In the genomic region with DNA sequence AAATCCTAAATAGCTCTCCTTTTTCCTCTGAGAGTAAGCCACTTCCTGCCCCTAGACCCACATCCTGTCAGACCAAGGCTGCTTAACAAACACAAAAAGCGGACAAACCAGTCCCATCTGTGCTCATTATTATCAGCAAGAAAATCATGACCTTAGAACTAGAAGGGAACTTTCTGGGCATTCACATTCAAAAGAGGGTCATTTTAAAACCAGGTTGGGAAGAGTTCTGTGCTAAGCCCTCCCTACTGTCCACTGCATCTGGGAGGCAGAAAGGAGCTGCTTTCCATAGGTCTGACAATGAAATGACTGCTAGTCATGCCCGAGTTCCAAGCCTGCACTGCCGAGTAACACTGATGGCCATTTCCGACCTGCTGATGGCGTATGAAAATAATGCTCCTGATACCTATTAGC, we compare ENCODE assay signal across 1 cellular context.
TF ChIP-seq lines count a peak whose summit lies in the region.

No MANE protein-coding gene starts in this region.

TF ChIP-seq in GM23338, 12 proteins besides CTCF, POLR2A, EP300 and RAD21:
- TF ChIP-seq, protein P1, sequence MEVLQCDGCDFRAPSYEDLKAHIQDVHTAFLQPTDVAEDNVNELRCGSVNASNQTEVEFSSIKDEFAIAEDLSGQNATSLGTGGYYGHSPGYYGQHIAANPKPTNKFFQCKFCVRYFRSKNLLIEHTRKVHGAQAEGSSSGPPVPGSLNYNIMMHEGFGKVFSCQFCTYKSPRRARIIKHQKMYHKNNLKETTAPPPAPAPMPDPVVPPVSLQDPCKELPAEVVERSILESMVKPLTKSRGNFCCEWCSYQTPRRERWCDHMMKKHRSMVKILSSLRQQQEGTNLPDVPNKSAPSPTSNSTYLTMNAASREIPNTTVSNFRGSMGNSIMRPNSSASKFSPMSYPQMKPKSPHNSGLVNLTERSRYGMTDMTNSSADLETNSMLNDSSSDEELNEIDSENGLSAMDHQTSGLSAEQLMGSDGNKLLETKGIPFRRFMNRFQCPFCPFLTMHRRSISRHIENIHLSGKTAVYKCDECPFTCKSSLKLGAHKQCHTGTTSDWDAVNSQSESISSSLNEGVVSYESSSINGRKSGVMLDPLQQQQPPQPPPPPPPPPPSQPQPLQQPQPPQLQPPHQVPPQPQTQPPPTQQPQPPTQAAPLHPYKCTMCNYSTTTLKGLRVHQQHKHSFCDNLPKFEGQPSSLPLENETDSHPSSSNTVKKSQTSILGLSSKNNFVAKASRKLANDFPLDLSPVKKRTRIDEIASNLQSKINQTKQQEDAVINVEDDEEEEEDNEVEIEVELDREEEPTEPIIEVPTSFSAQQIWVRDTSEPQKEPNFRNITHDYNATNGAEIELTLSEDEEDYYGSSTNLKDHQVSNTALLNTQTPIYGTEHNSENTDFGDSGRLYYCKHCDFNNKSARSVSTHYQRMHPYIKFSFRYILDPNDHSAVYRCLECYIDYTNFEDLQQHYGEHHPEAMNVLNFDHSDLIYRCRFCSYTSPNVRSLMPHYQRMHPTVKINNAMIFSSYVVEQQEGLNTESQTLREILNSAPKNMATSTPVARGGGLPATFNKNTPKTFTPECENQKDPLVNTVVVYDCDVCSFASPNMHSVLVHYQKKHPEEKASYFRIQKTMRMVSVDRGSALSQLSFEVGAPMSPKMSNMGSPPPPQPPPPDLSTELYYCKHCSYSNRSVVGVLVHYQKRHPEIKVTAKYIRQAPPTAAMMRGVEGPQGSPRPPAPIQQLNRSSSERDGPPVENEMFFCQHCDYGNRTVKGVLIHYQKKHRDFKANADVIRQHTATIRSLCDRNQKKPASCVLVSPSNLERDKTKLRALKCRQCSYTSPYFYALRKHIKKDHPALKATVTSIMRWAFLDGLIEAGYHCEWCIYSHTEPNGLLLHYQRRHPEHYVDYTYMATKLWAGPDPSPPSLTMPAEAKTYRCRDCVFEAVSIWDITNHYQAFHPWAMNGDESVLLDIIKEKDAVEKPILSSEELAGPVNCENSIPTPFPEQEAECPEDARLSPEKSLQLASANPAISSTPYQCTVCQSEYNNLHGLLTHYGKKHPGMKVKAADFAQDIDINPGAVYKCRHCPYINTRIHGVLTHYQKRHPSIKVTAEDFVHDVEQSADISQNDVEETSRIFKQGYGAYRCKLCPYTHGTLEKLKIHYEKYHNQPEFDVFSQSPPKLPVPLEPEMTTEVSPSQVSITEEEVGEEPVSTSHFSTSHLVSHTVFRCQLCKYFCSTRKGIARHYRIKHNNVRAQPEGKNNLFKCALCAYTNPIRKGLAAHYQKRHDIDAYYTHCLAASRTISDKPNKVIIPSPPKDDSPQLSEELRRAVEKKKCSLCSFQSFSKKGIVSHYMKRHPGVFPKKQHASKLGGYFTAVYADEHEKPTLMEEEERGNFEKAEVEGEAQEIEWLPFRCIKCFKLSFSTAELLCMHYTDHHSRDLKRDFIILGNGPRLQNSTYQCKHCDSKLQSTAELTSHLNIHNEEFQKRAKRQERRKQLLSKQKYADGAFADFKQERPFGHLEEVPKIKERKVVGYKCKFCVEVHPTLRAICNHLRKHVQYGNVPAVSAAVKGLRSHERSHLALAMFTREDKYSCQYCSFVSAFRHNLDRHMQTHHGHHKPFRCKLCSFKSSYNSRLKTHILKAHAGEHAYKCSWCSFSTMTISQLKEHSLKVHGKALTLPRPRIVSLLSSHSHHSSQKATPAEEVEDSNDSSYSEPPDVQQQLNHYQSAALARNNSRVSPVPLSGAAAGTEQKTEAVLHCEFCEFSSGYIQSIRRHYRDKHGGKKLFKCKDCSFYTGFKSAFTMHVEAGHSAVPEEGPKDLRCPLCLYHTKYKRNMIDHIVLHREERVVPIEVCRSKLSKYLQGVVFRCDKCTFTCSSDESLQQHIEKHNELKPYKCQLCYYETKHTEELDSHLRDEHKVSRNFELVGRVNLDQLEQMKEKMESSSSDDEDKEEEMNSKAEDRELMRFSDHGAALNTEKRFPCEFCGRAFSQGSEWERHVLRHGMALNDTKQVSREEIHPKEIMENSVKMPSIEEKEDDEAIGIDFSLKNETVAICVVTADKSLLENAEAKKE (CRISPR knock-in tag; IDR thresholded peaks at IDR 0.05), result no peak
- TF ChIP-seq EZH2phosphoT487 (IDR thresholded peaks at IDR 0.05; ENCODE audit: unreplicated experiment), result no peak
- TF ChIP-seq, protein P2, sequence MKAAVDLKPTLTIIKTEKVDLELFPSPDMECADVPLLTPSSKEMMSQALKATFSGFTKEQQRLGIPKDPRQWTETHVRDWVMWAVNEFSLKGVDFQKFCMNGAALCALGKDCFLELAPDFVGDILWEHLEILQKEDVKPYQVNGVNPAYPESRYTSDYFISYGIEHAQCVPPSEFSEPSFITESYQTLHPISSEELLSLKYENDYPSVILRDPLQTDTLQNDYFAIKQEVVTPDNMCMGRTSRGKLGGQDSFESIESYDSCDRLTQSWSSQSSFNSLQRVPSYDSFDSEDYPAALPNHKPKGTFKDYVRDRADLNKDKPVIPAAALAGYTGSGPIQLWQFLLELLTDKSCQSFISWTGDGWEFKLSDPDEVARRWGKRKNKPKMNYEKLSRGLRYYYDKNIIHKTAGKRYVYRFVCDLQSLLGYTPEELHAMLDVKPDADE (IDR thresholded peaks at IDR 0.05), result no peak
- no peak for TF ChIP-seq ZNF331 (CRISPR knock-in tag; IDR thresholded peaks at IDR 0.05; ENCODE audit: low read depth)
- TF ChIP-seq POLR2AphosphoS5 (IDR thresholded peaks at IDR 0.05; ENCODE audit: low read depth), result no peak
- TF ChIP-seq EZH2 (IDR thresholded peaks at IDR 0.05; ENCODE audit: low read depth, unreplicated experiment), result no peak
- no peak for TF ChIP-seq NANOG (IDR thresholded peaks at IDR 0.05; ENCODE audit: borderline replicate concordance)
- TF ChIP-seq ZNF114 (CRISPR knock-in tag; IDR thresholded peaks at IDR 0.05), result no peak
- no peak for TF ChIP-seq CREB1 (CRISPR knock-in tag; IDR thresholded peaks at IDR 0.05; ENCODE audit: low read depth)
- TF ChIP-seq, protein P3, sequence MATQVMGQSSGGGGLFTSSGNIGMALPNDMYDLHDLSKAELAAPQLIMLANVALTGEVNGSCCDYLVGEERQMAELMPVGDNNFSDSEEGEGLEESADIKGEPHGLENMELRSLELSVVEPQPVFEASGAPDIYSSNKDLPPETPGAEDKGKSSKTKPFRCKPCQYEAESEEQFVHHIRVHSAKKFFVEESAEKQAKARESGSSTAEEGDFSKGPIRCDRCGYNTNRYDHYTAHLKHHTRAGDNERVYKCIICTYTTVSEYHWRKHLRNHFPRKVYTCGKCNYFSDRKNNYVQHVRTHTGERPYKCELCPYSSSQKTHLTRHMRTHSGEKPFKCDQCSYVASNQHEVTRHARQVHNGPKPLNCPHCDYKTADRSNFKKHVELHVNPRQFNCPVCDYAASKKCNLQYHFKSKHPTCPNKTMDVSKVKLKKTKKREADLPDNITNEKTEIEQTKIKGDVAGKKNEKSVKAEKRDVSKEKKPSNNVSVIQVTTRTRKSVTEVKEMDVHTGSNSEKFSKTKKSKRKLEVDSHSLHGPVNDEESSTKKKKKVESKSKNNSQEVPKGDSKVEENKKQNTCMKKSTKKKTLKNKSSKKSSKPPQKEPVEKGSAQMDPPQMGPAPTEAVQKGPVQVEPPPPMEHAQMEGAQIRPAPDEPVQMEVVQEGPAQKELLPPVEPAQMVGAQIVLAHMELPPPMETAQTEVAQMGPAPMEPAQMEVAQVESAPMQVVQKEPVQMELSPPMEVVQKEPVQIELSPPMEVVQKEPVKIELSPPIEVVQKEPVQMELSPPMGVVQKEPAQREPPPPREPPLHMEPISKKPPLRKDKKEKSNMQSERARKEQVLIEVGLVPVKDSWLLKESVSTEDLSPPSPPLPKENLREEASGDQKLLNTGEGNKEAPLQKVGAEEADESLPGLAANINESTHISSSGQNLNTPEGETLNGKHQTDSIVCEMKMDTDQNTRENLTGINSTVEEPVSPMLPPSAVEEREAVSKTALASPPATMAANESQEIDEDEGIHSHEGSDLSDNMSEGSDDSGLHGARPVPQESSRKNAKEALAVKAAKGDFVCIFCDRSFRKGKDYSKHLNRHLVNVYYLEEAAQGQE (IDR thresholded peaks at IDR 0.05; ENCODE audit: unreplicated experiment), result no peak
- no peak for TF ChIP-seq STAT1 (IDR thresholded peaks at IDR 0.05; ENCODE audit: unreplicated experiment)
- TF ChIP-seq JUNB (IDR thresholded peaks at IDR 0.05; ENCODE audit: unreplicated experiment), result no peak
